26 cellular contexts compared by ENCODE assay signal in genomic region chr13:19605161-19605955, GRCh38. TPM values are rescaled to one million over a fixed set of nuclear protein-coding genes. Genes with fewer than 3 reads are reported as not detected.
DNase-seq lines count a peak whose midpoint lies in the region; ATAC-seq and TF ChIP-seq lines count a peak whose summit lies in the region.
"Had no signal": no experiment of that assay in that cellular context is flagged by ENCODE, and none has a peak within 500 bp of the region (broad histone marks: within the 10 kb centered on the region; RNA-seq: fewer than 3 reads in every experiment).

No MANE protein-coding gene starts in this region.

- TF ChIP-seq POLR2A in HCT116 (IDR thresholded peaks at IDR 0.05; ENCODE audit: borderline replicate concordance, extremely low read depth, insufficient read depth, insufficient read length) = no peak
- TF ChIP-seq POLR2A in gastroesophageal sphincter (IDR thresholded peaks at IDR 0.05) = no peak

- H3K27ac ChIP-seq in HCT116 (ENCODE audit: low read depth, low read length) (peak overlapping the region; percentile 69), gastroesophageal sphincter (no peak overlapping the region)
- H3K27ac ChIP-seq: C4-2B, Peyer's patch, SJSA1 had no signal

- 0 out of 2 replicates have a peak overlapping the region, but pooled peaks have one; percentile 6 for H3K9ac ChIP-seq in HCT116 (ENCODE audit: low read length)

- H3K27me3 ChIP-seq in HCT116 (ENCODE audit: insufficient read depth, low read length) (no peaks in the 10 kb centered on the region), gastroesophageal sphincter (peaks cover 50% of the 10 kb centered on the region)
- H3K27me3 ChIP-seq: Peyer's patch, SJSA1 had no signal

- H3K4me2 ChIP-seq in HCT116 (ENCODE audit: low read length) = peak overlapping the region; percentile 76

- H2AFZ ChIP-seq in HCT116 (ENCODE audit: low read depth, low read length, poor library complexity, severe bottlenecking) = no peak overlapping the region

- H3K4me1 ChIP-seq in HCT116 (ENCODE audit: control insufficient read depth in 1 of 2, insufficient read depth in 2 of 2, low read length in 2 of 2) = peaks cover 28 to 52% of the 10 kb centered on the region in 2 experiments
- H3K4me1 ChIP-seq in gastroesophageal sphincter = peaks cover 0 to 15% (median 4%) of the 10 kb centered on the region in 3 donors

- H3K36me3 ChIP-seq in HCT116 (ENCODE audit: control insufficient read depth in 1 of 2, insufficient read depth in 2 of 2, low read length in 2 of 2) (no peaks in the 10 kb centered on the region), gastroesophageal sphincter (no peaks in the 10 kb centered on the region)
- H3K36me3 ChIP-seq: Peyer's patch, SJSA1 had no signal

- H3K9me3 ChIP-seq in HCT116 (ENCODE audit: control insufficient read depth in 1 of 2, insufficient read depth in 1 of 2, low read depth in 1 of 2, low read length in 2 of 2) (no peaks in the 10 kb centered on the region), gastroesophageal sphincter (no peaks in the 10 kb centered on the region)
- H3K9me3 ChIP-seq: Peyer's patch, SJSA1 had no signal

- intact Hi-C loops in HCT116 (cut with micrococcal nuclease) = no loop called here

- no peak for TF ChIP-seq RAD21 in HCT116 (IDR thresholded peaks at IDR 0.05; ENCODE audit: low read depth)

- H4K20me1 ChIP-seq in HCT116 (ENCODE audit: insufficient read depth) = peaks cover 3% of the 10 kb centered on the region; the same call in 1 of the 2 replicates

- ATAC-seq in HCT116 (peak; percentile 57), gastroesophageal sphincter (no peak), GM21619 (IDR thresholded peaks at IDR 0.05; ENCODE audit: unreplicated experiment) (no peak)
- ATAC-seq: activated naive CD4-positive, alpha-beta T cell treated with anti-CD3 and anti-CD28 coated beads, Interleukin-2, amount 50 U/mL, for 72 hours; left cardiac atrium; sciatic nerve had no signal

- POLR2A ChIA-PET in HCT116 (lab: Charles Lee) = no interaction called here

- DNase-seq in AG10803 (ENCODE audit: low read depth) (peak; percentile 48), HCT116 (ENCODE audit: low read depth, low spot score) (peak; percentile 40), astrocyte of the hippocampus (ENCODE audit: low read depth, low spot score) (peak; percentile 61), iris pigment epithelial cell (ENCODE audit: low read depth) (peak; percentile 20), middle frontal gyrus (ENCODE audit: extremely low spot score, low spot score) (no peak)
- DNase-seq: activated CD4-positive, alpha-beta T cell treated with anti-CD3 and anti-CD28 coated beads, Interleukin-2, amount 50 U/mL, for 4 hours; activated CD4-positive, CD25-positive, alpha-beta regulatory T cell; activated CD8-positive, alpha-beta memory T cell treated with anti-CD3 and anti-CD28 coated beads, Interleukin-2, amount 50 U/mL, for 4 hours; aorta; GOT3; left cardiac atrium; NCI-H1105 treated with DMSO at 0.1 percent for 48 hours; NCI-H1930; NCI-H526 treated with DMSO at 0.1 percent for 48 hours; Peyer's patch; stimulated activated CD4-positive, alpha-beta T cell treated with anti-CD3 and anti-CD28 coated beads, Interleukin-12 subunit alpha, Interleukin-12 subunit beta, amount 100 ng/mL, for 4 hours; stimulated activated CD4-positive, alpha-beta T cell treated with anti-CD3 and anti-CD28 coated beads, Interleukin-4, amount 100 ng/mL, for 1 hour; T-helper 1 cell had no signal

- no peak overlapping the region for H3K4me3 ChIP-seq in AG10803 (ENCODE audit: low read length)
- H3K4me3 ChIP-seq in HCT116 (replicated peaks in 1 of 2; ENCODE audit: low read depth in 1 of 2, low read length in 2 of 2) = no peak overlapping the region
- H3K4me3 ChIP-seq in gastroesophageal sphincter = no peak overlapping the region
- H3K4me3 ChIP-seq: Peyer's patch, SJSA1 had no signal

- no peaks in the 10 kb centered on the region for H3K9me2 ChIP-seq in HCT116 (ENCODE audit: insufficient read depth)

- TF ChIP-seq EP300 in gastroesophageal sphincter (IDR thresholded peaks at IDR 0.05) = no peak

- H3K79me2 ChIP-seq in HCT116 (ENCODE audit: insufficient read depth, low read length) = peaks cover 89% of the 10 kb centered on the region

- no TSS peak for BruUV-seq in HCT116 (replicated peaks; lab: Mats Ljungman, UMichigan)

- RAD21 ChIA-PET in HCT116 (lab: Charles Lee; ENCODE audit: low non-redundant PET in 1 of 2, low total read pairs in 2 of 2, uncharacterized antibody in 2 of 2, unreplicated experiment in 2 of 2) = no interaction called here

- TF ChIP-seq CTCF in AG10803 (conservative IDR thresholded peaks at IDR 0.05; ENCODE audit: low read length) (no peak), HCT116 (IDR thresholded peaks at IDR 0.05 in 2 of 3, conservative IDR thresholded peaks at IDR 0.05 in 1 of 3; ENCODE audit: borderline replicate concordance in 1 of 3, insufficient read depth in 1 of 3, low read depth in 2 of 3, low read length in 2 of 3) (no peak), gastroesophageal sphincter (IDR thresholded peaks at IDR 0.05) (no peak)

- CTCF ChIA-PET in HCT116 (lab: Charles Lee) = no interaction called here

- whole genome bisulfite sequencing in gastroesophageal sphincter (ENCODE audit: low coverage in 1 of 2), 2 donors = 83 to 92% methylated on average over 2 to 3 of the region's 7 CpGs

TF ChIP-seq in HCT116, 20 proteins besides CTCF, POLR2A, EP300 and RAD21:
- peak; percentile 39; the same call in 1 of the 2 replicates for TF ChIP-seq SP1 (IDR thresholded peaks at IDR 0.05; ENCODE audit: low read depth)
- no peak for TF ChIP-seq POLR2AphosphoS5 (IDR thresholded peaks at IDR 0.05; ENCODE audit: low read depth, low read length)
- TF ChIP-seq FOSL1 (IDR thresholded peaks at IDR 0.05; ENCODE audit: low read depth) = peak; percentile 47; the same call in 1 of the 2 replicates
- 0 out of 2 replicates have a peak, but pooled peaks have one; percentile 20 for TF ChIP-seq SIN3A (IDR thresholded peaks at IDR 0.05; ENCODE audit: low read depth)
- peak; percentile 38; the same call in 1 of the 2 replicates for TF ChIP-seq JUND (IDR thresholded peaks at IDR 0.05)
- no peak for TF ChIP-seq YY1 (IDR thresholded peaks at IDR 0.05; ENCODE audit: extremely low read depth, insufficient replicate concordance, low read depth, low read length)
- no peak for TF ChIP-seq MAX (IDR thresholded peaks at IDR 0.05)
- TF ChIP-seq CBX3 (IDR thresholded peaks at IDR 0.05; ENCODE audit: low read depth) = peak; percentile 21; the same call in 1 of the 2 replicates

RNA-seq across cellular contexts. Expression of gene MPHOSPH8, which starts 28.1 kb away (rescaled TPM):
- 21.5 TPM for total RNA-seq in HCT116 (2021; ENCODE audit: unreplicated experiment)
- polyA plus RNA-seq in HCT116 (2012) = 9.8 and 13.2 TPM in 2 replicates
- 10 to 100 TPM; 36.1 to 49.8 (median 42.3) TPM for total RNA-seq in gastroesophageal sphincter

RNA-seq across cellular contexts. Expression of gene TPTE2, which starts 44.0 kb away (rescaled TPM):
- not detected for total RNA-seq in HCT116 (2021; ENCODE audit: unreplicated experiment)
- not detected in 2 replicates for polyA plus RNA-seq in HCT116 (2012)
- not detected for total RNA-seq in gastroesophageal sphincter
- total RNA-seq: dermis blood vessel endothelial cell, left cardiac atrium, lung microvascular endothelial cell, Peyer's patch, sciatic nerve, SJSA1 had no signal
